ENCODE assay signal across 8 cellular contexts in the genomic region with DNA sequence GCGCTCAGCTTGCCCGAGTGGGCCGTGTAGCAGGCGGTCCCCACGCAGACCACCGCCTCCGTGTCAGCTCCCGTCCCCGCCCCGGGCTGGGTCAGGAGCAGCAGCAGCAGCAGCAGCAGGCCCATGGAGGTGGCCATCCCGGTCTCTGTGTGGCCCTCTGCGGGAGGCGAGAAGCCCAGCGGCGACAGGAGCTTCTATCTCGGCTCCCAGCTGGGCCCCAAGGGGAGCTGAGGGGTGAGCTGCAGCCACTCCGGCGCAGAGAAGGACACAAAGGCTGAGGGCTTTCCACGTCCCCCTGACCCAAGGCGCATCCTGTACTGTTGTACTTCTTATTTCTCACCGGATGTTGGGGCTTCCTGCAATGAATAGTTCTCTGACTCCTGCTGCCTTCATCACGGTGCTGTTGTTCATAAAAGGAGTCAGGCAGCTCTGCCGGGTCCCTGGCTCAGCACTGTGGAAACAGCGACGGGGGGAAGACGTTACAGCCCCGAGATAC. TPM values are rescaled to one million over a fixed set of nuclear protein-coding genes. Genes with fewer than 3 reads are reported as not detected.
DNase-seq lines count a peak whose midpoint lies in the region; ATAC-seq and TF ChIP-seq lines count a peak whose summit lies in the region.

A gene with protein sequence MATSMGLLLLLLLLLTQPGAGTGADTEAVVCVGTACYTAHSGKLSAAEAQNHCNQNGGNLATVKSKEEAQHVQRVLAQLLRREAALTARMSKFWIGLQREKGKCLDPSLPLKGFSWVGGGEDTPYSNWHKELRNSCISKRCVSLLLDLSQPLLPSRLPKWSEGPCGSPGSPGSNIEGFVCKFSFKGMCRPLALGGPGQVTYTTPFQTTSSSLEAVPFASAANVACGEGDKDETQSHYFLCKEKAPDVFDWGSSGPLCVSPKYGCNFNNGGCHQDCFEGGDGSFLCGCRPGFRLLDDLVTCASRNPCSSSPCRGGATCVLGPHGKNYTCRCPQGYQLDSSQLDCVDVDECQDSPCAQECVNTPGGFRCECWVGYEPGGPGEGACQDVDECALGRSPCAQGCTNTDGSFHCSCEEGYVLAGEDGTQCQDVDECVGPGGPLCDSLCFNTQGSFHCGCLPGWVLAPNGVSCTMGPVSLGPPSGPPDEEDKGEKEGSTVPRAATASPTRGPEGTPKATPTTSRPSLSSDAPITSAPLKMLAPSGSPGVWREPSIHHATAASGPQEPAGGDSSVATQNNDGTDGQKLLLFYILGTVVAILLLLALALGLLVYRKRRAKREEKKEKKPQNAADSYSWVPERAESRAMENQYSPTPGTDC (minus strand): TSS at position 269 of the 496 bp plus-strand sequence. CDS start 132 bp downstream, at position 137.

- no peaks in the 10 kb centered on the region for H3K27me3 Mint-ChIP-seq in CD8-positive, alpha-beta T cell (ENCODE audit: low read depth)

- CTCF ChIA-PET in CD8-positive, alpha-beta T cell (lab: Charles Lee), result no interaction called here

- no peaks in the 10 kb centered on the region for H3K36me3 ChIP-seq in CD8-positive, alpha-beta T cell (ENCODE audit: insufficient read depth, low read length)

- POLR2A ChIA-PET in CD8-positive, alpha-beta T cell (lab: Charles Lee), result no interaction called here

- H3K9me3 Mint-ChIP-seq in CD8-positive, alpha-beta T cell, result no peaks in the 10 kb centered on the region

- H3K27ac ChIP-seq in CD8-positive, alpha-beta T cell (ENCODE audit: low read depth, low read length), result no peak within 1 kb of the TSS

- no peaks in the 10 kb centered on the region for H3K4me1 ChIP-seq in CD8-positive, alpha-beta T cell (ENCODE audit: insufficient read depth, low read length)

- peaks cover 6% of the 10 kb centered on the region for H3K4me1 Mint-ChIP-seq in CD8-positive, alpha-beta T cell (ENCODE audit: low read depth)

- no peak for TF ChIP-seq CTCF in CD8-positive, alpha-beta T cell (IDR thresholded peaks at IDR 0.05)

- no peaks in the 10 kb centered on the region for H3K9me3 ChIP-seq in CD8-positive, alpha-beta T cell (ENCODE audit: low read length)

- H3K27ac Mint-ChIP-seq in CD8-positive, alpha-beta T cell, result no peak within 1 kb of the TSS

- H3K4me3 Mint-ChIP-seq in CD8-positive, alpha-beta T cell, result peak within 1 kb of the TSS; percentile 26

- no peaks in the 10 kb centered on the region for H3K36me3 Mint-ChIP-seq in CD8-positive, alpha-beta T cell

- intact Hi-C loops in CD8-positive, alpha-beta T cell (cut with DNase I, micrococcal nuclease), result no loop called here

- peak in 2 of 7 experiments; percentile 4 to 19 for DNase-seq in CD8-positive, alpha-beta T cell
- DNase-seq in cerebellum (ENCODE audit: low spot score) (no peak), mucosa of gallbladder (ENCODE audit: low spot score) (peak; percentile 25), NCI-H187 treated with DMSO at 0.1 percent for 48 hours (lab: John Stamatoyannopoulos, UW) (no peak), GM19240 (ENCODE audit: insufficient read length, low spot score) (no peak), NCI-H1105 treated with DMSO at 0.1 percent for 48 hours (lab: John Stamatoyannopoulos, UW) (no peak)
- no peak for DNase-seq in stimulated activated naive CD4-positive, alpha-beta T cell treated with Interleukin-2 at 50 U/mL for 16 hours (lab: John Stamatoyannopoulos, UW)

- no peak for ATAC-seq in CD8-positive, alpha-beta T cell
- peak; percentile 59 for ATAC-seq in HG02884 (IDR thresholded peaks at IDR 0.05; ENCODE audit: unreplicated experiment)

- no peak within 1 kb of the TSS for H3K4me3 ChIP-seq in CD8-positive, alpha-beta T cell (ENCODE audit: low read depth, low read length)

- H3K27me3 ChIP-seq in CD8-positive, alpha-beta T cell (ENCODE audit: insufficient read depth, low read length), result no peaks in the 10 kb centered on the region

RNA-seq across cellular contexts. Expression of the gene that starts here (rescaled TPM):
- under 1 TPM; 0.14 to 0.16 TPM for total RNA-seq in CD8-positive, alpha-beta T cell
- total RNA-seq in cerebellum (15.9 TPM), mucosa of gallbladder (38.4 TPM)

Comparison
In these comparisons a context has a peak if more than half of its experiments do, and no peak if none do; other contexts are left out.
1. RNA of the gene that starts here (total RNA-seq): 38.4 TPM in mucosa of gallbladder (single experiment) and 15.9 TPM in cerebellum (single experiment); 0.14 to 0.16 TPM in CD8-positive, alpha-beta T cell; every median in the first group is over 10 times any median in the second.